Comparison of ENCODE assay signal across 9 cellular contexts in genomic region chr9:124853605-124854143, GRCh38. TPM values are rescaled to one million over a fixed set of nuclear protein-coding genes. Genes with fewer than 3 reads are reported as not detected.
DNase-seq lines count a peak whose midpoint lies in the region; ATAC-seq, FAIRE-seq and TF ChIP-seq lines count a peak whose summit lies in the region.
"Had no signal": no experiment of that assay in that cellular context is flagged by ENCODE, and none has a peak within 500 bp of the region (broad histone marks: within the 10 kb centered on the region; RNA-seq: fewer than 3 reads in every experiment).

No MANE protein-coding gene starts in this region.

- H3K14ac ChIP-seq in H1 (ENCODE audit: insufficient read length), result no peak overlapping the region

- DNase-seq in CD4-positive, CD25-positive, alpha-beta regulatory T cell, result no peak
- DNase-seq in MM.1S (no peak), H1 (ENCODE audit: low read depth in 1 of 2, low spot score in 2 of 2) (no peak), foreskin melanocyte (no peak)
- DNase-seq in activated CD4-positive, alpha-beta memory T cell treated with anti-CD3 and anti-CD28 coated beads, Interleukin-2, amount 10 ng/mL, durations not matched to agents 7 days and 5 days, result no peak
- DNase-seq in activated CD4-positive, alpha-beta T cell treated with anti-CD3 and anti-CD28 coated beads, Interleukin-2, amount 50 U/mL, for 4 hours, result no peak

- no peak overlapping the region for H3K23ac ChIP-seq in H1 (ENCODE audit: insufficient read length)

- H2BK15ac ChIP-seq in H1 (ENCODE audit: low read length), result no peak overlapping the region

- H3K9me3 Mint-ChIP-seq in CD4-positive, CD25-positive, alpha-beta regulatory T cell, result peaks cover 0 to 1% (median 0%) of the 10 kb centered on the region in 7 donors
- no peaks in the 10 kb centered on the region for H3K9me3 Mint-ChIP-seq in activated CD4-positive, alpha-beta memory T cell treated with anti-CD3 and anti-CD28 coated beads, Interleukin-2, amount 10 ng/mL, durations not matched to agents 7 days and 5 days

- no peak overlapping the region for H2BK5ac ChIP-seq in H1 (ENCODE audit: low read depth, low read length)

- POLR2A ChIA-PET in H1 (lab: Charles Lee; ENCODE audit: partially characterized antibody), result interaction anchor here (0.6 to 25.5 kb wide), 8 partner anchors 7 to 79 kb away, joined by 3 to 573 read pairs (median 4); partner anchors contain the start of genes ARPC5L, NR6A1, OLFML2A and RPL35
- POLR2A ChIA-PET in activated CD4-positive, alpha-beta memory T cell treated with anti-CD3 and anti-CD28 coated beads, Interleukin-2, amount 10 ng/mL, durations not matched to agents 7 days and 5 days (lab: Charles Lee), result interaction anchor here (1.0 to 7.9 kb wide), 10 partner anchors 8 to 388 kb away, joined by 3 to 66 read pairs (median 4); partner anchors contain the start of genes ARPC5L, HSPA5, NR6A1 and RPL35

- H3K9me2 ChIP-seq in MM.1S (replicated peaks; ENCODE audit: insufficient read depth, low read length), result no peaks in the 10 kb centered on the region

- no peak overlapping the region for H2AK5ac ChIP-seq in H1 (ENCODE audit: low read depth, low read length)

- peaks cover 4% of the 10 kb centered on the region for H3K36me3 Mint-ChIP-seq in CD4-positive, CD25-positive, alpha-beta regulatory T cell
- H3K36me3 Mint-ChIP-seq in activated CD4-positive, alpha-beta memory T cell treated with anti-CD3 and anti-CD28 coated beads, Interleukin-2, amount 10 ng/mL, durations not matched to agents 7 days and 5 days (ENCODE audit: low read depth), result peaks cover 20% of the 10 kb centered on the region

- FAIRE-seq in H1 (lab: Jason Lieb, UNC), result no peak

- peaks cover 47% of the 10 kb centered on the region for H3F3A ChIP-seq in MM.1S (ENCODE audit: insufficient read depth, low read length)

- TF ChIP-seq EP300 in H1 (IDR thresholded peaks at IDR 0.05; ENCODE audit: borderline replicate concordance in 1 of 2, low read depth in 2 of 2, low read length in 2 of 2), result no peak

- H3K4me2 ChIP-seq in MM.1S (ENCODE audit: low read depth, low read length) (peak overlapping the region; percentile 100), H1 (ENCODE audit: insufficient read depth in 1 of 2, low read depth in 2 of 2, low read length in 2 of 2) (peak overlapping the region; percentile 4 to 88; a peak in 3 of 4 replicates)

- H3K79me2 ChIP-seq in MM.1S (ENCODE audit: low read length), result peaks cover 6% of the 10 kb centered on the region
- peaks cover 0 to 2% of the 10 kb centered on the region in 2 experiments; a peak in 1 of 4 replicates for H3K79me2 ChIP-seq in H1 (ENCODE audit: control insufficient read depth in 1 of 2, insufficient read depth in 2 of 2, low read length in 2 of 2)

- no peak overlapping the region for H2BK20ac ChIP-seq in H1 (ENCODE audit: low read length)

- H2BK120ac ChIP-seq in H1 (replicated peaks; ENCODE audit: low read depth, low read length), result no peak overlapping the region

- peak overlapping the region; percentile 47 to 81 (median 70) for H3K4me3 Mint-ChIP-seq in CD4-positive, CD25-positive, alpha-beta regulatory T cell
- no peak overlapping the region for H3K4me3 Mint-ChIP-seq in activated CD4-positive, alpha-beta memory T cell treated with anti-CD3 and anti-CD28 coated beads, Interleukin-2, amount 10 ng/mL, durations not matched to agents 7 days and 5 days

- no peak overlapping the region for H4K8ac ChIP-seq in H1 (ENCODE audit: extremely low read depth, insufficient read depth, low read length)

- H3K56ac ChIP-seq in H1 (replicated peaks; ENCODE audit: insufficient read length, low read depth, low read length), result no peak overlapping the region

- TF ChIP-seq CTCF in MM.1S (IDR thresholded peaks at IDR 0.05; ENCODE audit: low read length) (no peak), H1 (IDR thresholded peaks at IDR 0.05; ENCODE audit: control extremely low read depth in 1 of 3, insufficient read depth in 1 of 3, low read depth in 1 of 3, low read length in 3 of 3) (no peak)

- CTCF ChIA-PET in H1 (lab: Charles Lee; ENCODE audit: partially characterized antibody), result interaction anchor here (0.9 to 42.1 kb wide), 35 partner anchors 8 to 407 kb away, joined by 3 to 1529 read pairs (median 6); partner anchors contain the start of genes ARPC5L, GAPVD1, NR6A1 and OLFML2A
- CTCF ChIA-PET in activated CD4-positive, alpha-beta memory T cell treated with anti-CD3 and anti-CD28 coated beads, Interleukin-2, amount 10 ng/mL, durations not matched to agents 7 days and 5 days (lab: Charles Lee), result interaction anchor here (0.7 to 13.2 kb wide), 31 partner anchors 8 to 573 kb away, joined by 3 to 264 read pairs (median 4); partner anchors contain the start of genes ARPC5L, NR6A1, OLFML2A and RPL35

- H2BK12ac ChIP-seq in H1 (ENCODE audit: low read depth, low read length), result no peak overlapping the region

- no peak for ATAC-seq in CD4-positive, CD25-positive, alpha-beta regulatory T cell (ENCODE audit: low read depth in 2 of 2)
- no peak for ATAC-seq in GM21717 (IDR thresholded peaks at IDR 0.05; ENCODE audit: unreplicated experiment)

- peaks cover 19% of the 10 kb centered on the region for H4K20me1 ChIP-seq in MM.1S (ENCODE audit: insufficient read depth, low read length)
- peaks cover 17 to 23% of the 10 kb centered on the region in 2 experiments for H4K20me1 ChIP-seq in H1 (replicated peaks in 1 of 2; ENCODE audit: control insufficient read depth in 1 of 2, insufficient read depth in 2 of 2, low read length in 2 of 2)

- no peaks in the 10 kb centered on the region for H3K27me3 ChIP-seq in CD4-positive, CD25-positive, alpha-beta regulatory T cell (ENCODE audit: control insufficient read depth, insufficient read depth, low read length)
- H3K27me3 ChIP-seq in MM.1S (replicated peaks; ENCODE audit: insufficient read depth, low read length) (no peaks in the 10 kb centered on the region), H1 (replicated peaks in 1 of 4; ENCODE audit: control insufficient read depth in 3 of 4, extremely low read depth in 1 of 4, insufficient read depth in 3 of 4, low read length in 3 of 4) (no peaks in the 10 kb centered on the region), neuron (ENCODE audit: insufficient read depth, low read length) (no peaks in the 10 kb centered on the region)

- H3K9ac ChIP-seq in MM.1S (ENCODE audit: low read length) (peak overlapping the region; percentile 62; the same call in 1 of the 2 replicates), H1 (replicated peaks in 1 of 4; ENCODE audit: extremely low read depth in 1 of 4, low read depth in 3 of 4, low read length in 3 of 4) (no peak overlapping the region; a peak in 1 of 7 replicates)

- H2AFZ ChIP-seq in MM.1S (ENCODE audit: low read length), result peak overlapping the region; percentile 99
- H2AFZ ChIP-seq in H1 (ENCODE audit: low read length), result no peak overlapping the region; the same call in 1 of the 2 replicates
- peak overlapping the region; percentile 17 for H2AFZ ChIP-seq in neuron (ENCODE audit: low read depth, low read length)

- no peak overlapping the region for H4K5ac ChIP-seq in H1 (ENCODE audit: insufficient read length, low read depth, low read length)

- TF ChIP-seq POLR2A in H1 (IDR thresholded peaks at IDR 0.05; ENCODE audit: control extremely low read depth in 1 of 2, low read depth in 2 of 2, low read length in 2 of 2), result no peak

- no peaks in the 10 kb centered on the region; the same call in 1 of the 2 replicates for H3K23me2 ChIP-seq in H1 (ENCODE audit: low read depth, low read length)

- H4K91ac ChIP-seq in H1 (replicated peaks; ENCODE audit: insufficient read length, low read length), result no peak overlapping the region

- H3K79me1 ChIP-seq in H1 (ENCODE audit: low read depth, low read length), result no peaks in the 10 kb centered on the region; the same call in none of the 2 replicates

- H3K27ac Mint-ChIP-seq in CD4-positive, CD25-positive, alpha-beta regulatory T cell, result peak overlapping the region in 2 of 3 donors; percentile 55 to 66
- H3K27ac Mint-ChIP-seq in activated CD4-positive, alpha-beta memory T cell treated with anti-CD3 and anti-CD28 coated beads, Interleukin-2, amount 10 ng/mL, durations not matched to agents 7 days and 5 days, result no peak overlapping the region

- H3K4me1 Mint-ChIP-seq in CD4-positive, CD25-positive, alpha-beta regulatory T cell, result peaks cover 0 to 26% (median 2%) of the 10 kb centered on the region in 4 donors
- peaks cover 19% of the 10 kb centered on the region for H3K4me1 Mint-ChIP-seq in activated CD4-positive, alpha-beta memory T cell treated with anti-CD3 and anti-CD28 coated beads, Interleukin-2, amount 10 ng/mL, durations not matched to agents 7 days and 5 days

- no peak overlapping the region for H3K18ac ChIP-seq in H1 (ENCODE audit: extremely low read depth, low read length)

- H3K4me1 ChIP-seq in CD4-positive, CD25-positive, alpha-beta regulatory T cell (ENCODE audit: control insufficient read depth, insufficient read depth, low read length, poor library complexity, severe bottlenecking), result peaks cover 15% of the 10 kb centered on the region
- H3K4me1 ChIP-seq in MM.1S (ENCODE audit: low read length), result 0 out of 2 replicates have a peak, but pooled peaks cover 8% of the 10 kb centered on the region
- H3K4me1 ChIP-seq in H1 (replicated peaks in 1 of 4; ENCODE audit: control insufficient read depth in 3 of 4, insufficient read depth in 4 of 4, low read length in 3 of 4), result 0 out of 7 replicates have a peak, but pooled peaks cover 0 to 3% (median under 1%) of the 10 kb centered on the region in 4 experiments
- peaks cover 12% of the 10 kb centered on the region for H3K4me1 ChIP-seq in neuron (ENCODE audit: insufficient read depth, low read length)

- no peak overlapping the region for H3K4me3 ChIP-seq in CD4-positive, CD25-positive, alpha-beta regulatory T cell (ENCODE audit: low read depth, low read length)
- H3K4me3 ChIP-seq in MM.1S (ENCODE audit: low read length) (peak overlapping the region; percentile 72), H1 (ENCODE audit: extremely low read depth in 1 of 4, insufficient read depth in 2 of 4, low read depth in 3 of 4, low read length in 4 of 4) (peak overlapping the region; percentile 25 to 61 (median 48)), neuron (ENCODE audit: low read length) (peak overlapping the region; percentile 38)

- no peak overlapping the region for H3K4ac ChIP-seq in H1 (replicated peaks; ENCODE audit: insufficient read length, low read depth, low read length)

- 88% methylated on average over 10 of the region's 11 CpGs; no CpG with 5 or more reads in 1 of the 2 experiments for WGBS in H1 (ENCODE audit: extremely low coverage in 1 of 2, insufficient coverage in 1 of 2, insufficient read length in 1 of 2, insufficient replicate concordance in 2 of 2, low coverage in 1 of 2, low lambda C conversion rate in 2 of 2, missing lambda C conversion rate in 1 of 2), 2 experiments

- H3K27me3 Mint-ChIP-seq in CD4-positive, CD25-positive, alpha-beta regulatory T cell, result peaks cover 7% of the 10 kb centered on the region
- peaks cover 10% of the 10 kb centered on the region for H3K27me3 Mint-ChIP-seq in activated CD4-positive, alpha-beta memory T cell treated with anti-CD3 and anti-CD28 coated beads, Interleukin-2, amount 10 ng/mL, durations not matched to agents 7 days and 5 days

- H3K36me3 ChIP-seq in CD4-positive, CD25-positive, alpha-beta regulatory T cell (ENCODE audit: control insufficient read depth, insufficient read depth, low read length), result peaks cover 19% of the 10 kb centered on the region
- H3K36me3 ChIP-seq in MM.1S (replicated peaks; ENCODE audit: insufficient read depth, low read length) (no peaks in the 10 kb centered on the region; the same call in 1 of the 2 replicates), H1 (ENCODE audit: control insufficient read depth in 2 of 4, insufficient read depth in 4 of 4, low read length in 3 of 4) (peaks cover 16 to 21% (median 17%) of the 10 kb centered on the region in 4 experiments), neuron (ENCODE audit: insufficient read depth, low read length) (peaks cover 16% of the 10 kb centered on the region)

- peak overlapping the region; percentile 70 for H3K27ac ChIP-seq in CD4-positive, CD25-positive, alpha-beta regulatory T cell (ENCODE audit: insufficient read depth, low read length, poor library complexity, severe bottlenecking)
- H3K27ac ChIP-seq in MM.1S (ENCODE audit: low read length) (no peak overlapping the region), H1 (ENCODE audit: low read depth, low read length) (no peak overlapping the region)

- TF ChIP-seq RAD21 in H1 (IDR thresholded peaks at IDR 0.05 in 1 of 2, conservative IDR thresholded peaks at IDR 0.05 in 1 of 2; ENCODE audit: low read depth in 2 of 2, low read length in 2 of 2), result no peak

- no peaks in the 10 kb centered on the region for H3K9me3 ChIP-seq in CD4-positive, CD25-positive, alpha-beta regulatory T cell (ENCODE audit: control insufficient read depth in 2 of 2, low read length in 2 of 2)
- H3K9me3 ChIP-seq in MM.1S (replicated peaks; ENCODE audit: insufficient read depth, low read length), result no peaks in the 10 kb centered on the region
- H3K9me3 ChIP-seq in H1 (ENCODE audit: insufficient read depth in 2 of 2, low read depth in 1 of 2, low read length in 1 of 2), result no peaks in the 10 kb centered on the region
- no peaks in the 10 kb centered on the region for H3K9me3 ChIP-seq in neuron (ENCODE audit: low read length)

RNA-seq across cellular contexts. Expression of gene WDR38, which starts 0.4 kb away (rescaled TPM):
- total RNA-seq in CD4-positive, CD25-positive, alpha-beta regulatory T cell, result not detected
- polyA plus RNA-seq in CD4-positive, CD25-positive, alpha-beta regulatory T cell, result not detected
- not detected in 2 replicates for total RNA-seq in H1 (2021; fragmentation: NEBNext Ultra II Directional; extraction: Animal tissue kit (Norgen Biotek cat#: 25700))
- polyA plus RNA-seq in H1 (2011; rRNA removed), result not detected in 2 replicates
- polyA plus RNA-seq in H1 (2011; cell fraction: cytosol; rRNA removed), result not detected
- not detected for polyA plus RNA-seq in H1 (2011; cell fraction: nucleus; rRNA removed)
- polyA plus RNA-seq in H1 (2012, experiment 1 of 2), result 0.15 TPM in 1 of 4 replicates, not detected in the others
- not detected for polyA plus RNA-seq in H1 (2012, experiment 2 of 2)
- polyA plus RNA-seq in H1 (2013, experiment 1 of 2), result not detected
- polyA plus RNA-seq in H1 (2013, experiment 2 of 2), result not detected
- not detected in 2 replicates for polyA minus RNA-seq in H1 (2011; rRNA and poly(A)+ RNA removed)
- polyA minus RNA-seq in H1 (2011; cell fraction: cytosol; rRNA and poly(A)+ RNA removed), result not detected
- polyA minus RNA-seq in H1 (2011; cell fraction: nucleus; rRNA and poly(A)+ RNA removed), result not detected
- not detected for total RNA-seq in activated CD4-positive, alpha-beta memory T cell treated with anti-CD3 and anti-CD28 coated beads, Interleukin-2, amount 10 ng/mL, durations not matched to agents 7 days and 5 days
- total RNA-seq: renal cortical epithelial cell had no signal

RNA-seq across cellular contexts. Expression of gene RPL35, which starts 8.1 kb away (rescaled TPM):
- total RNA-seq in CD4-positive, CD25-positive, alpha-beta regulatory T cell, result 1,242 TPM
- 1,000 to 10,000 TPM; 1,519 to 2,085 (median 1,866) TPM for polyA plus RNA-seq in CD4-positive, CD25-positive, alpha-beta regulatory T cell
- 1,831 and 1,889 TPM in 2 replicates for total RNA-seq in H1 (2021; fragmentation: NEBNext Ultra II Directional; extraction: Animal tissue kit (Norgen Biotek cat#: 25700))
- polyA plus RNA-seq in H1 (2011; rRNA removed), result 2,448 and 2,722 TPM in 2 replicates
- 4,965 TPM for polyA plus RNA-seq in H1 (2011; cell fraction: cytosol; rRNA removed)
- polyA plus RNA-seq in H1 (2011; cell fraction: nucleus; rRNA removed), result 2,178 TPM
- polyA plus RNA-seq in H1 (2012, experiment 1 of 2), result 2,603 to 3,842 TPM (median 3,090 TPM) in 4 replicates
- 9,007 TPM for polyA plus RNA-seq in H1 (2012, experiment 2 of 2)
- 5,141 TPM for polyA plus RNA-seq in H1 (2013, experiment 1 of 2)
- polyA plus RNA-seq in H1 (2013, experiment 2 of 2), result 5,188 TPM
- polyA minus RNA-seq in H1 (2011; rRNA and poly(A)+ RNA removed), result 246 and 282 TPM in 2 replicates
- 329 TPM for polyA minus RNA-seq in H1 (2011; cell fraction: cytosol; rRNA and poly(A)+ RNA removed)
- 840 TPM for polyA minus RNA-seq in H1 (2011; cell fraction: nucleus; rRNA and poly(A)+ RNA removed)
- total RNA-seq in activated CD4-positive, alpha-beta memory T cell treated with anti-CD3 and anti-CD28 coated beads, Interleukin-2, amount 10 ng/mL, durations not matched to agents 7 days and 5 days, result 1,000 to 10,000 TPM; 1,297 to 1,317 TPM

RNA-seq across cellular contexts. Expression of gene ARPC5L, which starts 8.3 kb away (rescaled TPM):
- total RNA-seq in CD4-positive, CD25-positive, alpha-beta regulatory T cell, result 48.6 TPM
- polyA plus RNA-seq in CD4-positive, CD25-positive, alpha-beta regulatory T cell, result 10 to 100 TPM; 60.6 to 63.7 (median 61.7) TPM
- 50.5 and 50.6 TPM in 2 replicates for total RNA-seq in H1 (2021; fragmentation: NEBNext Ultra II Directional; extraction: Animal tissue kit (Norgen Biotek cat#: 25700))
- polyA plus RNA-seq in H1 (2011; rRNA removed), result 34.1 and 36.0 TPM in 2 replicates
- polyA plus RNA-seq in H1 (2011; cell fraction: cytosol; rRNA removed), result 57.0 TPM
- polyA plus RNA-seq in H1 (2011; cell fraction: nucleus; rRNA removed), result 13.7 TPM
- polyA plus RNA-seq in H1 (2012, experiment 1 of 2), result 49.1 to 62.4 TPM (median 51.3 TPM) in 4 replicates
- polyA plus RNA-seq in H1 (2012, experiment 2 of 2), result 33.4 TPM
- 54.3 TPM for polyA plus RNA-seq in H1 (2013, experiment 1 of 2)
- polyA plus RNA-seq in H1 (2013, experiment 2 of 2), result 54.7 TPM
- polyA minus RNA-seq in H1 (2011; rRNA and poly(A)+ RNA removed), result 11.3 and 14.8 TPM in 2 replicates
- 18.1 TPM for polyA minus RNA-seq in H1 (2011; cell fraction: cytosol; rRNA and poly(A)+ RNA removed)
- 9.9 TPM for polyA minus RNA-seq in H1 (2011; cell fraction: nucleus; rRNA and poly(A)+ RNA removed)
- 10 to 100 TPM; 76.6 to 79.4 TPM for total RNA-seq in activated CD4-positive, alpha-beta memory T cell treated with anti-CD3 and anti-CD28 coated beads, Interleukin-2, amount 10 ng/mL, durations not matched to agents 7 days and 5 days
